ENCODE assay signal across 12 cellular contexts in genomic region chr15:101650145-101650544, GRCh38. TPM values are rescaled to one million over a fixed set of nuclear protein-coding genes. Genes with fewer than 3 reads are reported as not detected.
DNase-seq lines count a peak whose midpoint lies in the region; ATAC-seq and TF ChIP-seq lines count a peak whose summit lies in the region.
"Had no signal": no experiment of that assay in that cellular context is flagged by ENCODE, and none has a peak within 500 bp of the region (broad histone marks: within the 10 kb centered on the region; RNA-seq: fewer than 3 reads in every experiment).

No MANE protein-coding gene starts in this region.

- H2AFZ ChIP-seq in ACC112 (ENCODE audit: low read length, unreplicated experiment): no peak overlapping the region

- TF ChIP-seq CTCF in GM12865 (IDR thresholded peaks at IDR 0.05; ENCODE audit: insufficient read depth, low read depth, low read length, missing control alignments) (no peak), lower lobe of right lung (IDR thresholded peaks at IDR 0.05) (no peak)

- no peaks in the 10 kb centered on the region for H3K9me3 ChIP-seq in lower lobe of right lung
- H3K9me3 ChIP-seq: adrenal gland had no signal

- peak overlapping the region; percentile 97 for H3K27ac Mint-ChIP-seq in activated CD4-positive, alpha-beta memory T cell treated with anti-CD3 and anti-CD28 coated beads, Interleukin-2, amount 10 ng/mL, durations not matched to agents 7 days and 5 days

- H3K4me1 Mint-ChIP-seq in activated CD4-positive, alpha-beta memory T cell treated with anti-CD3 and anti-CD28 coated beads, Interleukin-2, amount 10 ng/mL, durations not matched to agents 7 days and 5 days: peaks cover 43% of the 10 kb centered on the region

- peak overlapping the region; percentile 91 for H3K4me3 Mint-ChIP-seq in activated CD4-positive, alpha-beta memory T cell treated with anti-CD3 and anti-CD28 coated beads, Interleukin-2, amount 10 ng/mL, durations not matched to agents 7 days and 5 days

- no peaks in the 10 kb centered on the region for H3K27me3 Mint-ChIP-seq in activated CD4-positive, alpha-beta memory T cell treated with anti-CD3 and anti-CD28 coated beads, Interleukin-2, amount 10 ng/mL, durations not matched to agents 7 days and 5 days

- CTCF ChIA-PET in activated CD4-positive, alpha-beta memory T cell treated with anti-CD3 and anti-CD28 coated beads, Interleukin-2, amount 10 ng/mL, durations not matched to agents 7 days and 5 days (lab: Charles Lee): interaction anchor here (1.2 to 2.2 kb wide), 3 partner anchors 9 to 374 kb away, joined by 3 to 10 read pairs (median 5); no protein-coding TSS in a partner anchor

- POLR2A ChIA-PET in activated CD4-positive, alpha-beta memory T cell treated with anti-CD3 and anti-CD28 coated beads, Interleukin-2, amount 10 ng/mL, durations not matched to agents 7 days and 5 days (lab: Charles Lee): interaction anchor here (0.7 to 4.9 kb wide), 4 partner anchors 10 to 362 kb away, joined by 3 to 37 read pairs (median 6); partner anchors contain the start of gene SNRPA1

- H3K79me2 ChIP-seq in ACC112 (ENCODE audit: control insufficient read depth, insufficient read depth, low read length, unreplicated experiment): peaks cover 52% of the 10 kb centered on the region

- intact Hi-C loops in lower lobe of right lung (cut with DNase I): loop anchor here (10.0 kb wide), 1 partner anchor 355 kb away; the partner anchor contains the start of gene SNRPA1

- H3K9me3 Mint-ChIP-seq in activated CD4-positive, alpha-beta memory T cell treated with anti-CD3 and anti-CD28 coated beads, Interleukin-2, amount 10 ng/mL, durations not matched to agents 7 days and 5 days: no peaks in the 10 kb centered on the region

- no peak for DNase-seq in GM12865 (ENCODE audit: low read depth)
- DNase-seq in activated CD4-positive, alpha-beta memory T cell treated with anti-CD3 and anti-CD28 coated beads, Interleukin-2, amount 10 ng/mL, durations not matched to agents 7 days and 5 days: no peak
- DNase-seq in lower lobe of right lung: no peak
- no peak for DNase-seq in SHP77 treated with DMSO at 0.1 percent for 48 hours (lab: John Stamatoyannopoulos, UW)
- no peak for DNase-seq in DMS114 treated with DMSO at 0.1 percent for 48 hours (lab: John Stamatoyannopoulos, UW; ENCODE audit: unreplicated experiment)
- DNase-seq: adrenal gland; NCI-H187; stimulated activated CD4-positive, alpha-beta T cell treated with anti-CD3 and anti-CD28 coated beads, Interleukin-15, amount 100 ng/mL, for 24 hours; stimulated activated naive CD4-positive, alpha-beta T cell treated with Interleukin-2 at 50 U/mL for 16 hours had no signal

- ATAC-seq in lower lobe of right lung: no peak
- no peak for ATAC-seq in HG02571 (IDR thresholded peaks at IDR 0.05; ENCODE audit: unreplicated experiment)
- no peak for ATAC-seq in HG03097 (IDR thresholded peaks at IDR 0.05; ENCODE audit: low FRiP score, unreplicated experiment)

- H3K36me3 ChIP-seq in ACC112 (ENCODE audit: insufficient read depth, low read length): peaks cover 7% of the 10 kb centered on the region; the same call in 1 of the 2 replicates
- peaks cover 49% of the 10 kb centered on the region for H3K36me3 ChIP-seq in lower lobe of right lung

- H3K4me1 ChIP-seq in ACC112 (ENCODE audit: control insufficient read depth, insufficient read depth, low read length, unreplicated experiment) (peaks cover 27% of the 10 kb centered on the region), lower lobe of right lung (peaks cover 35% of the 10 kb centered on the region)

- peaks cover 34% of the 10 kb centered on the region for H3K36me3 Mint-ChIP-seq in activated CD4-positive, alpha-beta memory T cell treated with anti-CD3 and anti-CD28 coated beads, Interleukin-2, amount 10 ng/mL, durations not matched to agents 7 days and 5 days (ENCODE audit: low read depth)

- no peak overlapping the region for H3K27ac ChIP-seq in ACC112 (ENCODE audit: low read depth, low read length)
- no peak overlapping the region for H3K27ac ChIP-seq in lower lobe of right lung

- H3K27me3 ChIP-seq in ACC112 (ENCODE audit: insufficient read depth, low read length) (no peaks in the 10 kb centered on the region), lower lobe of right lung (ENCODE audit: low read depth) (no peaks in the 10 kb centered on the region)
- H3K27me3 ChIP-seq: adrenal gland had no signal

- H3K4me3 ChIP-seq in ACC112 (ENCODE audit: low read depth, low read length) (peak overlapping the region; percentile 98), GM12865 (ENCODE audit: low read depth, low read length) (peak overlapping the region; percentile 74), lower lobe of right lung (peak overlapping the region; percentile 85)

RNA-seq across cellular contexts. Expression of gene TM2D3, which starts 2.0 kb away (rescaled TPM):
- 10 to 100 TPM; 41.8 to 43.8 TPM for total RNA-seq in activated CD4-positive, alpha-beta memory T cell treated with anti-CD3 and anti-CD28 coated beads, Interleukin-2, amount 10 ng/mL, durations not matched to agents 7 days and 5 days
- total RNA-seq in lower lobe of right lung: 49.2 TPM
